10 cellular contexts compared by ENCODE assay signal in genomic region chr11:12803086-12803826, GRCh38.
A peak's percentile ranks its signal among the peaks of the same experiment; 100 is the strongest.
DNase-seq lines count a peak whose midpoint lies in the region; ATAC-seq, FAIRE-seq and TF ChIP-seq lines count a peak whose summit lies in the region.
"Had no signal": no experiment of that assay in that cellular context is flagged by ENCODE, and none has a peak within 500 bp of the region (broad histone marks: within the 10 kb centered on the region; RNA-seq: fewer than 3 reads in every experiment).

No MANE protein-coding gene starts in this region.

- H3K4me3 ChIP-seq in astrocyte (ENCODE audit: insufficient read depth, low read depth, low read length), result peak overlapping the region; percentile 20
- no peak overlapping the region for H3K4me3 ChIP-seq in iPS-18a (ENCODE audit: low read length)
- H3K4me3 ChIP-seq in skeletal muscle tissue (ENCODE audit: low read length in 3 of 3), result peak overlapping the region in 1 of 3 donors; percentile 12
- no peak overlapping the region for H3K4me3 ChIP-seq in dorsolateral prefrontal cortex

- H3K4me2 ChIP-seq in astrocyte (ENCODE audit: low read length), result peak overlapping the region; percentile 73

- H3K4me1 ChIP-seq in astrocyte (ENCODE audit: insufficient read depth, low read length), result peaks cover 55% of the 10 kb centered on the region
- H3K4me1 ChIP-seq in iPS-18a (ENCODE audit: control insufficient read depth, low read depth, low read length), result peaks cover 68% of the 10 kb centered on the region
- H3K4me1 ChIP-seq in skeletal muscle tissue (ENCODE audit: control insufficient read depth in 3 of 3, insufficient read depth in 3 of 3, low read length in 3 of 3), result peaks cover 44 to 56% (median 49%) of the 10 kb centered on the region in 3 donors

- H2AFZ ChIP-seq in astrocyte (ENCODE audit: low read depth, low read length), result no peak overlapping the region

- H3K4me3 Mint-ChIP-seq in astrocyte (ENCODE audit: unreplicated experiment), result peak overlapping the region; percentile 42
- H3K4me3 Mint-ChIP-seq: activated B cell treated with CpG ODN at 0.5 μM for 24 hours had no signal

- DNase-seq in HT1080 (ENCODE audit: low read depth), result peak; percentile 40
- peak; percentile 88 for DNase-seq in astrocyte (ENCODE audit: low read depth)
- no peak for DNase-seq in SKM-1 treated with dmso at 0.1 percent for 144 hours (lab: John Stamatoyannopoulos, UW; ENCODE audit: unreplicated experiment)
- no peak for DNase-seq in dorsolateral prefrontal cortex
- DNase-seq: activated B cell treated with CpG ODN at 0.5 μM for 24 hours, aorta had no signal

- ATAC-seq in GM18867 (IDR thresholded peaks at IDR 0.05; ENCODE audit: unreplicated experiment), result no peak
- ATAC-seq in GM19328 (IDR thresholded peaks at IDR 0.05; ENCODE audit: unreplicated experiment), result no peak

- intact Hi-C loops in dorsolateral prefrontal cortex (cut with DNase I), result no loop called here

- H3K36me3 Mint-ChIP-seq in astrocyte (ENCODE audit: low read depth, unreplicated experiment), result peaks cover 5% of the 10 kb centered on the region

- H3K27ac ChIP-seq in astrocyte (ENCODE audit: low read depth, low read length) (peak overlapping the region; percentile 88), iPS-18a (ENCODE audit: low read length) (peak overlapping the region; percentile 9), skeletal muscle tissue (ENCODE audit: low read depth, low read length) (peak overlapping the region; percentile 38), dorsolateral prefrontal cortex (peak overlapping the region in 14 of 59 donors; percentile 3 to 45 (median 30))

- H3K79me2 ChIP-seq in astrocyte (ENCODE audit: insufficient read depth, low read length), result peaks cover 76% of the 10 kb centered on the region

- FAIRE-seq in astrocyte (lab: Jason Lieb, UNC), result no peak

- H3K27me3 Mint-ChIP-seq in astrocyte (ENCODE audit: low read depth, unreplicated experiment), result no peaks in the 10 kb centered on the region

- H3K9me3 ChIP-seq in astrocyte (ENCODE audit: insufficient read depth, low read depth, low read length), result no peaks in the 10 kb centered on the region
- H3K9me3 ChIP-seq in iPS-18a (ENCODE audit: control insufficient read depth, low read depth, low read length), result no peaks in the 10 kb centered on the region
- H3K9me3 ChIP-seq in skeletal muscle tissue (ENCODE audit: control insufficient read depth in 3 of 3, low read length in 3 of 3), result no peaks in the 10 kb centered on the region

- TF ChIP-seq CTCF in astrocyte (IDR thresholded peaks at IDR 0.05; ENCODE audit: insufficient read depth, low read depth, low read length), result no peak
- TF ChIP-seq CTCF in dorsolateral prefrontal cortex (IDR thresholded peaks at IDR 0.05 in 54 of 56, conservative IDR thresholded peaks at IDR 0.05 in 2 of 56; ENCODE audit: low read depth in 1 of 56, partially characterized antibody in 56 of 56), result no peak

- H3K9ac ChIP-seq in astrocyte (ENCODE audit: low read length), result peak overlapping the region; percentile 75
- no peak overlapping the region for H3K9ac ChIP-seq in iPS-18a (ENCODE audit: low read length)
- peak overlapping the region in 1 of 3 donors; percentile 21 for H3K9ac ChIP-seq in skeletal muscle tissue (ENCODE audit: low read depth in 1 of 3, low read length in 3 of 3)

- H3K36me3 ChIP-seq in astrocyte (ENCODE audit: insufficient read depth, low read length) (no peaks in the 10 kb centered on the region), iPS-18a (ENCODE audit: control insufficient read depth, low read depth, low read length) (no peaks in the 10 kb centered on the region), skeletal muscle tissue (ENCODE audit: control insufficient read depth in 3 of 3, insufficient read depth in 3 of 3, low read length in 3 of 3) (no peaks in the 10 kb centered on the region)

- H4K20me1 ChIP-seq in astrocyte (ENCODE audit: insufficient read depth, low read length), result peaks cover 49% of the 10 kb centered on the region

- H3K9me3 Mint-ChIP-seq in astrocyte (ENCODE audit: unreplicated experiment), result no peaks in the 10 kb centered on the region
- H3K9me3 Mint-ChIP-seq: activated B cell treated with CpG ODN at 0.5 μM for 24 hours had no signal

- H3K27me3 ChIP-seq in astrocyte (ENCODE audit: insufficient read depth, low read length) (no peaks in the 10 kb centered on the region), iPS-18a (ENCODE audit: control insufficient read depth, insufficient read depth, low read length) (no peaks in the 10 kb centered on the region), skeletal muscle tissue (ENCODE audit: control insufficient read depth in 3 of 3, insufficient read depth in 3 of 3, low read length in 3 of 3) (no peaks in the 10 kb centered on the region), dorsolateral prefrontal cortex (no peaks in the 10 kb centered on the region)

- H3K4me1 Mint-ChIP-seq in astrocyte (ENCODE audit: low read depth, unreplicated experiment), result peaks cover 82% of the 10 kb centered on the region
- H3K4me1 Mint-ChIP-seq: activated B cell treated with CpG ODN at 0.5 μM for 24 hours had no signal

- peak overlapping the region; percentile 64 for H3K27ac Mint-ChIP-seq in astrocyte (ENCODE audit: unreplicated experiment)
- H3K27ac Mint-ChIP-seq: activated B cell treated with CpG ODN at 0.5 μM for 24 hours had no signal

Comparison
In these comparisons a context has a peak if more than half of its experiments do, and no peak if none do; other contexts are left out.
1. DNase-seq: peak in HT1080 (single experiment) and astrocyte (single experiment); none in SKM-1 treated with dmso at 0.1 percent for 144 hours (single experiment) and dorsolateral prefrontal cortex (0 of 10).